Comparison of ENCODE assay signal across 21 cellular contexts in the genomic region with DNA sequence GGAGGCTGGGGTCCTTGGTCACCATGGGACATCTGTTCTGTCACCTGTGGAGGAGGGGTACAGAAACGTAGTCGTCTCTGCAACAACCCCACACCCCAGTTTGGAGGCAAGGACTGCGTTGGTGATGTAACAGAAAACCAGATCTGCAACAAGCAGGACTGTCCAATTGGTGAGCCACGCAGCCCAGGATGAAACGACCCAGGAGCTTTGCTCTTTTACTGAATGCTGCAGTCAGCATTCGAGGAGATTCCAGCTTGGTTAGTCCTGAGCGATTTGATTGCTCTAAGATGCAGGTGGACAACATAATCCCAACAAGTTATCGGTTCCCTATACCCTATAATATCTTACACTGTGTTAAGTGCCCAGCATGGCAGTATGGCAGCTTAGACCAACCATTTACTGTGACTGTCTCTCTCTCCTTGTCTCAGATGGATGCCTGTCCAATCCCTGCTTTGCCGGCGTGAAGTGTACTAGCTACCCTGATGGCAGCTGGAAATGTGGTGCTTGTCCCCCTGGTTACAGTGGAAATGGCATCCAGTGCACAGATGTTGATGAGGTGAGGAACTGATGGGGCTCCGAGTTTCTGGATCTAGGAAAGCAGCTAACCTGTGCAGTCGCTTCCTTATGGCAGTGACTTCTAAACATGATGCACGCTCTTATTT. TPM values are rescaled to one million over a fixed set of nuclear protein-coding genes. Genes with fewer than 3 reads are reported as not detected.
DNase-seq lines count a peak whose midpoint lies in the region; ATAC-seq, FAIRE-seq and TF ChIP-seq lines count a peak whose summit lies in the region.
"Had no signal": no experiment of that assay in that cellular context is flagged by ENCODE, and none has a peak within 500 bp of the region (broad histone marks: within the 10 kb centered on the region; RNA-seq: fewer than 3 reads in every experiment).

No MANE protein-coding gene starts in this region.

- no peaks in the 10 kb centered on the region for H3K9me2 ChIP-seq in SK-N-SH

- CTCF ChIA-PET in SK-N-SH (lab: Yijun Ruan, JAX), result interaction anchor here (1.7 kb wide), 1 partner anchor 8 kb away, joined by 6 read pairs; no protein-coding TSS in a partner anchor

- H3K4me1 ChIP-seq in SK-N-SH (ENCODE audit: control insufficient read depth in 1 of 2, insufficient read depth in 2 of 2, low read depth in 1 of 2, low read length in 1 of 2) (peaks cover 0 to 3% of the 10 kb centered on the region in 2 experiments; a peak in 1 of 4 replicates), gastroesophageal sphincter (peaks cover 7 to 90% (median 43%) of the 10 kb centered on the region in 3 donors)
- H3K4me1 ChIP-seq: psoas muscle had no signal

- H3K36me3 ChIP-seq in SK-N-SH (replicated peaks in 1 of 2; ENCODE audit: control insufficient read depth in 1 of 2, insufficient read depth in 2 of 2, low read length in 1 of 2) (peaks cover 96 to 100% of the 10 kb centered on the region in 2 experiments), gastroesophageal sphincter (peaks cover 0 to 100% of the 10 kb centered on the region in 2 donors)

- H3K27me3 ChIP-seq in SK-N-SH (ENCODE audit: insufficient read depth) (no peaks in the 10 kb centered on the region), gastroesophageal sphincter (no peaks in the 10 kb centered on the region)
- H3K27me3 ChIP-seq: spleen had no signal

- H3F3A ChIP-seq in SK-N-SH (replicated peaks; ENCODE audit: insufficient read depth), result peaks cover 99% of the 10 kb centered on the region

- H3K9ac ChIP-seq in SK-N-SH, result no peak overlapping the region

- no peak overlapping the region for H2AFZ ChIP-seq in SK-N-SH (ENCODE audit: low read depth)
- H2AFZ ChIP-seq: GM23338, PC-9 had no signal

- peaks cover 100% of the 10 kb centered on the region for H4K20me1 ChIP-seq in SK-N-SH (ENCODE audit: insufficient read depth)

- 94% methylated on average over 11 of the region's 13 CpGs for WGBS in SK-N-SH (ENCODE audit: low lambda C conversion rate)
- WGBS in gastroesophageal sphincter (ENCODE audit: low coverage in 1 of 2), 2 donors, result 75 to 76% methylated on average over 3 to 7 of the region's 13 CpGs

- TF ChIP-seq POLR2A in gastroesophageal sphincter (IDR thresholded peaks at IDR 0.05), result no peak

- TF ChIP-seq EP300 in SK-N-SH (IDR thresholded peaks at IDR 0.05; ENCODE audit: borderline replicate concordance in 1 of 2, low read depth in 1 of 2, low read length in 1 of 2) (no peak), gastroesophageal sphincter (IDR thresholded peaks at IDR 0.05) (no peak)

- peak overlapping the region in 1 of 2 experiments; percentile 19; a peak in 2 of 4 replicates for H3K27ac ChIP-seq in SK-N-SH (ENCODE audit: low read depth in 2 of 2, low read length in 1 of 2)
- H3K27ac ChIP-seq in gastroesophageal sphincter, result peak overlapping the region in 3 of 4 donors; percentile 69 to 98 (median 95)
- H3K27ac ChIP-seq: 22Rv1, PC-9, psoas muscle, SK-N-MC had no signal

- no peak overlapping the region for H3K4me3 ChIP-seq in SK-N-SH (ENCODE audit: low read depth in 2 of 2, low read length in 1 of 2)
- H3K4me3 ChIP-seq in gastroesophageal sphincter, result no peak overlapping the region
- H3K4me3 ChIP-seq: GM23338, PC-9, psoas muscle, SK-N-MC had no signal

- peaks cover 32% of the 10 kb centered on the region for H3K79me2 ChIP-seq in SK-N-SH (ENCODE audit: insufficient read depth)

- DNase-seq in SK-N-SH, result no peak
- DNase-seq in dermis blood vessel endothelial cell, result peak; percentile 65
- no peak for DNase-seq in urothelium cell line (ENCODE audit: low spot score)
- DNase-seq in T-helper 9 cell, result no peak
- no peak for DNase-seq in NCI-H1092 (lab: John Stamatoyannopoulos, UW)
- no peak for DNase-seq in MV-4-11 (lab: John Stamatoyannopoulos, UW)
- DNase-seq: activated CD4-positive, alpha-beta T cell treated with anti-CD3 and anti-CD28 coated beads for 48 hours; activated CD8-positive, alpha-beta memory T cell treated with anti-CD3 and anti-CD28 coated beads, Interleukin-2, amount 50 U/mL, for 4 hours; amygdala; DMS53; islet precursor cell; NCI-H1436; PC-9; psoas muscle; spleen had no signal

- FAIRE-seq in urothelium cell line (lab: Jason Lieb, UNC), result peak; percentile 20
- FAIRE-seq: endometrium had no signal

- POLR2A ChIA-PET in SK-N-SH (lab: Yijun Ruan, JAX), result no interaction called here

- ATAC-seq in SK-N-SH treated with all-trans-retinoic acid at 6 μM for 48 hours (no peak), gastroesophageal sphincter (no peak)
- ATAC-seq: GM23338, psoas muscle had no signal

- no peak overlapping the region for H3K4me2 ChIP-seq in SK-N-SH
- H3K4me2 ChIP-seq: GM23338, PC-9 had no signal

- H3K9me3 ChIP-seq in SK-N-SH, result no peaks in the 10 kb centered on the region
- H3K9me3 ChIP-seq in gastroesophageal sphincter, result no peaks in the 10 kb centered on the region
- H3K9me3 ChIP-seq: psoas muscle, spleen had no signal

- TF ChIP-seq RAD21 in SK-N-SH (IDR thresholded peaks at IDR 0.05; ENCODE audit: low read length), result no peak

- TF ChIP-seq CTCF in SK-N-SH (IDR thresholded peaks at IDR 0.05), result no peak
- no peak for TF ChIP-seq CTCF in gastroesophageal sphincter (IDR thresholded peaks at IDR 0.05)

TF ChIP-seq in SK-N-SH, 30 proteins besides CTCF, POLR2A, EP300 and RAD21:
- TF ChIP-seq POLR2AphosphoS5 (IDR thresholded peaks at IDR 0.05; ENCODE audit: low read depth, low read length), result peak; percentile 6; the same call in 1 of the 2 replicates
- TF ChIP-seq, protein P1, sequence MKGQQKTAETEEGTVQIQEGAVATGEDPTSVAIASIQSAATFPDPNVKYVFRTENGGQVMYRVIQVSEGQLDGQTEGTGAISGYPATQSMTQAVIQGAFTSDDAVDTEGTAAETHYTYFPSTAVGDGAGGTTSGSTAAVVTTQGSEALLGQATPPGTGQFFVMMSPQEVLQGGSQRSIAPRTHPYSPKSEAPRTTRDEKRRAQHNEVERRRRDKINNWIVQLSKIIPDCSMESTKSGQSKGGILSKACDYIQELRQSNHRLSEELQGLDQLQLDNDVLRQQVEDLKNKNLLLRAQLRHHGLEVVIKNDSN (IDR thresholded peaks at IDR 0.05; ENCODE audit: borderline replicate concordance, low read depth), result no peak

TF ChIP-seq in SK-N-SH treated with all-trans-retinoic acid at 6 μM for 48 hours, 23 proteins besides CTCF, POLR2A, EP300 and RAD21:
- TF ChIP-seq ESRRG (CRISPR knock-in tag; IDR thresholded peaks at IDR 0.05) (no peak), ISL1 (CRISPR knock-in tag; IDR thresholded peaks at IDR 0.05) (no peak), PATZ1 (CRISPR knock-in tag; IDR thresholded peaks at IDR 0.05; ENCODE audit: borderline replicate concordance) (no peak), GLIS3 (CRISPR knock-in tag; IDR thresholded peaks at IDR 0.05) (no peak), OSR1 (CRISPR knock-in tag; IDR thresholded peaks at IDR 0.05) (no peak), ZNF8 (CRISPR knock-in tag; IDR thresholded peaks at IDR 0.05) (no peak), ZNF565 (CRISPR knock-in tag; conservative IDR thresholded peaks at IDR 0.05; ENCODE audit: low read depth) (no peak), ARNTL (CRISPR knock-in tag; IDR thresholded peaks at IDR 0.05; ENCODE audit: borderline replicate concordance, low read depth) (no peak), ZFP3 (CRISPR knock-in tag; IDR thresholded peaks at IDR 0.05) (no peak), ZNF70 (CRISPR knock-in tag; IDR thresholded peaks at IDR 0.05) (no peak), ZC3H10 (CRISPR knock-in tag; IDR thresholded peaks at IDR 0.05) (no peak)
- TF ChIP-seq, protein P2, sequence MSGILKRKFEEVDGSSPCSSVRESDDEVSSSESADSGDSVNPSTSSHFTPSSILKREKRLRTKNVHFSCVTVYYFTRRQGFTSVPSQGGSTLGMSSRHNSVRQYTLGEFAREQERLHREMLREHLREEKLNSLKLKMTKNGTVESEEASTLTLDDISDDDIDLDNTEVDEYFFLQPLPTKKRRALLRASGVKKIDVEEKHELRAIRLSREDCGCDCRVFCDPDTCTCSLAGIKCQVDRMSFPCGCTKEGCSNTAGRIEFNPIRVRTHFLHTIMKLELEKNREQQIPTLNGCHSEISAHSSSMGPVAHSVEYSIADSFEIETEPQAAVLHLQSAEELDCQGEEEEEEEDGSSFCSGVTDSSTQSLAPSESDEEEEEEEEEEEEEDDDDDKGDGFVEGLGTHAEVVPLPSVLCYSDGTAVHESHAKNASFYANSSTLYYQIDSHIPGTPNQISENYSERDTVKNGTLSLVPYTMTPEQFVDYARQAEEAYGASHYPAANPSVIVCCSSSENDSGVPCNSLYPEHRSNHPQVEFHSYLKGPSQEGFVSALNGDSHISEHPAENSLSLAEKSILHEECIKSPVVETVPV (CRISPR knock-in tag; IDR thresholded peaks at IDR 0.05), result no peak

RNA-seq across cellular contexts. Expression of gene THBS1, which starts 7.8 kb away (rescaled TPM):
- polyA plus RNA-seq in SK-N-SH (2012; rRNA removed), result 117 and 127 TPM in 2 replicates
- polyA plus RNA-seq in SK-N-SH (2012; cell fraction: cytosol; rRNA removed), result 36.9 and 47.2 TPM in 2 replicates
- 513 and 769 TPM in 2 replicates for polyA plus RNA-seq in SK-N-SH (2012; cell fraction: nucleus; rRNA removed)
- 7,970 and 9,720 TPM in 2 replicates for total RNA-seq in dermis blood vessel endothelial cell
- total RNA-seq in gastroesophageal sphincter, result 1,000 to 10,000 TPM in 1 of 4 donors, 100 to 1,000 TPM in 3; 183 to 1,645 (median 277) TPM
